Comparison of ENCODE assay signal across 19 cellular contexts in the genomic region with DNA sequence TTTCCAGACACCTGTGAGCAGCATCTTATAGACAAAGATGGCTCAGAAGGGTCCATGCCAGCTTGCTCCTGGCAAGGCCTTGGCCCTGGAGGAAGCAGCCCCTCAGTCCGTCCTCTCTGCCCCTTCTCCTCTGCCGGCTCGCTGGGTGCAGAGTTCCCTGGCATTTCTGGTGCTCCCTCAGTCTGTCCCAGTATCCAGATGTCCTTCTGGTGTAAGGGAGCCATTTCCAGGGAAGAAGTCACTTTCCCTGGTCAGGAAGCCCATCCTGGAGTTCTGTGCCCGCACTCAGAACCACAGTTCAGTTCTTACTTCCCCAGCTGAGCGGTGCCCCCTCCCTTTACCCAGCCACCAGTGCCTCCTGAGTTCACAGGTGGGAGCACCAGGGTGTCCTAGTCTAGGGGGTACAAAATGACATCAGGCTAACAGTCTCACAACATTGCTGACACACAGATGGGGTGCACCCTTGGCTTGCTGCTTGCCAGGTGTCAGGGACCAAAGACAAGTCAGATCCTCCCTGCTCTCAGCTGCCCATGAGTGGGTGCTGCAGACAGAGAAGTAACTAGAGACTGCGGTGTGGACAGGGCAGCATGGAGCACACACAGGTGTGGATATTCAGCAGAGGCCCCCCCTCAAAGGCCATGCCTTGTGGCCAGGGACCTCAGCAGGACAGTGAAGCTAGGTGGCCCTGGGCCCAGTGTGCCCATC.
DNase-seq lines count a peak whose midpoint lies in the region; ATAC-seq and TF ChIP-seq lines count a peak whose summit lies in the region.
"Had no signal": no experiment of that assay in that cellular context is flagged by ENCODE, and none has a peak within 500 bp of the region (broad histone marks: within the 10 kb centered on the region; RNA-seq: fewer than 3 reads in every experiment).

No MANE protein-coding gene starts in this region.

- H3K27me3 Mint-ChIP-seq in activated CD4-positive, alpha-beta memory T cell treated with anti-CD3 and anti-CD28 coated beads, Interleukin-2, amount 10 ng/mL, durations not matched to agents 7 days and 5 days, result no peaks in the 10 kb centered on the region
- H3K27me3 Mint-ChIP-seq in activated CD4-positive, alpha-beta memory T cell treated with anti-CD3 and anti-CD28 coated beads for 36 hours, result peaks cover 2% of the 10 kb centered on the region
- H3K27me3 Mint-ChIP-seq in neural progenitor cell (ENCODE audit: insufficient read depth, low read depth), result peaks cover 11% of the 10 kb centered on the region
- H3K27me3 Mint-ChIP-seq: CD4-positive, CD25-positive, alpha-beta regulatory T cell had no signal

- H2AFZ ChIP-seq in neural progenitor cell (replicated peaks), result no peak overlapping the region
- H2AFZ ChIP-seq: GM23338 had no signal

- H3K27ac Mint-ChIP-seq in activated CD4-positive, alpha-beta memory T cell treated with anti-CD3 and anti-CD28 coated beads, Interleukin-2, amount 10 ng/mL, durations not matched to agents 7 days and 5 days, result no peak overlapping the region
- no peak overlapping the region for H3K27ac Mint-ChIP-seq in activated CD4-positive, alpha-beta memory T cell treated with anti-CD3 and anti-CD28 coated beads for 36 hours
- H3K27ac Mint-ChIP-seq in stimulated activated effector memory CD8-positive, alpha-beta T cell treated with anti-CD3 and anti-CD28 coated beads, Interleukin-12 subunit alpha, Interleukin-12 subunit beta, amount 100 ng/mL, for 72 hours, result no peak overlapping the region
- no peak overlapping the region for H3K27ac Mint-ChIP-seq in neural progenitor cell
- H3K27ac Mint-ChIP-seq: CD4-positive, CD25-positive, alpha-beta regulatory T cell; GM23338 had no signal

- H3K9ac ChIP-seq in BLaER1 (no peak overlapping the region), neural progenitor cell (no peak overlapping the region)

- DNase-seq in activated CD4-positive, alpha-beta memory T cell treated with anti-CD3 and anti-CD28 coated beads, Interleukin-2, amount 10 ng/mL, durations not matched to agents 7 days and 5 days, result peak; percentile 5
- no peak for DNase-seq in activated CD4-positive, alpha-beta memory T cell treated with anti-CD3 and anti-CD28 coated beads for 36 hours
- DNase-seq in activated CD8-positive, alpha-beta memory T cell treated with anti-CD3 and anti-CD28 coated beads, Interleukin-2, amount 50 U/mL, for 48 hours, result peak; percentile 20
- DNase-seq in stimulated activated effector memory CD8-positive, alpha-beta T cell treated with anti-CD3 and anti-CD28 coated beads, Interleukin-12 subunit alpha, Interleukin-12 subunit beta, amount 100 ng/mL, for 72 hours (ENCODE audit: low spot score in 2 of 2), result no peak
- DNase-seq in foreskin melanocyte, result no peak
- DNase-seq in NOMO-1 (lab: John Stamatoyannopoulos, UW; ENCODE audit: unreplicated experiment in 2 of 2), result no peak
- DNase-seq in neural progenitor cell (ENCODE audit: low spot score), result no peak
- DNase-seq: AML-193; CD4-positive, CD25-positive, alpha-beta regulatory T cell; COR-L47; DMS 273 treated with DMSO at 0.1 percent for 48 hours; DND-41; NCI-H1105; NCI-H2081 treated with DMSO at 0.1 percent for 48 hours; SHP77 had no signal

- peak overlapping the region; percentile 56 for H3K4me2 ChIP-seq in BLaER1
- no peak overlapping the region for H3K4me2 ChIP-seq in neural progenitor cell
- H3K4me2 ChIP-seq: GM23338 had no signal

- TF ChIP-seq CTCF in neural progenitor cell (IDR thresholded peaks at IDR 0.05), result no peak

- intact Hi-C loops in activated CD4-positive, alpha-beta memory T cell treated with anti-CD3 and anti-CD28 coated beads for 36 hours (cut with micrococcal nuclease), result no loop called here

- no peak overlapping the region for H3K4me3 Mint-ChIP-seq in activated CD4-positive, alpha-beta memory T cell treated with anti-CD3 and anti-CD28 coated beads, Interleukin-2, amount 10 ng/mL, durations not matched to agents 7 days and 5 days
- no peak overlapping the region for H3K4me3 Mint-ChIP-seq in activated CD4-positive, alpha-beta memory T cell treated with anti-CD3 and anti-CD28 coated beads for 36 hours
- no peak overlapping the region for H3K4me3 Mint-ChIP-seq in stimulated activated effector memory CD8-positive, alpha-beta T cell treated with anti-CD3 and anti-CD28 coated beads, Interleukin-12 subunit alpha, Interleukin-12 subunit beta, amount 100 ng/mL, for 72 hours
- H3K4me3 Mint-ChIP-seq in neural progenitor cell, result no peak overlapping the region
- H3K4me3 Mint-ChIP-seq: CD4-positive, CD25-positive, alpha-beta regulatory T cell; GM23338 had no signal

- no peaks in the 10 kb centered on the region for H3K79me2 ChIP-seq in neural progenitor cell (ENCODE audit: low read depth)

- H3F3A ChIP-seq in neural progenitor cell (ENCODE audit: low read depth), result no peaks in the 10 kb centered on the region

- H3K4me3 ChIP-seq in BLaER1 (no peak overlapping the region), neural progenitor cell (no peak overlapping the region)
- H3K4me3 ChIP-seq: GM23338, K562 had no signal

- H3K27me3 ChIP-seq in BLaER1 (no peaks in the 10 kb centered on the region), neural progenitor cell (peaks cover 16% of the 10 kb centered on the region)

- peaks cover 44% of the 10 kb centered on the region for H3K36me3 ChIP-seq in BLaER1
- H3K36me3 ChIP-seq in neural progenitor cell, result no peaks in the 10 kb centered on the region

- no peaks in the 10 kb centered on the region for H3K9me3 Mint-ChIP-seq in activated CD4-positive, alpha-beta memory T cell treated with anti-CD3 and anti-CD28 coated beads, Interleukin-2, amount 10 ng/mL, durations not matched to agents 7 days and 5 days
- H3K9me3 Mint-ChIP-seq in activated CD4-positive, alpha-beta memory T cell treated with anti-CD3 and anti-CD28 coated beads for 36 hours, result no peaks in the 10 kb centered on the region
- H3K9me3 Mint-ChIP-seq in stimulated activated effector memory CD8-positive, alpha-beta T cell treated with anti-CD3 and anti-CD28 coated beads, Interleukin-12 subunit alpha, Interleukin-12 subunit beta, amount 100 ng/mL, for 72 hours, result no peaks in the 10 kb centered on the region
- H3K9me3 Mint-ChIP-seq in neural progenitor cell, result peaks cover 13% of the 10 kb centered on the region

- no peaks in the 10 kb centered on the region for H3K36me3 Mint-ChIP-seq in activated CD4-positive, alpha-beta memory T cell treated with anti-CD3 and anti-CD28 coated beads, Interleukin-2, amount 10 ng/mL, durations not matched to agents 7 days and 5 days (ENCODE audit: low read depth)
- no peaks in the 10 kb centered on the region for H3K36me3 Mint-ChIP-seq in activated CD4-positive, alpha-beta memory T cell treated with anti-CD3 and anti-CD28 coated beads for 36 hours
- H3K36me3 Mint-ChIP-seq in stimulated activated effector memory CD8-positive, alpha-beta T cell treated with anti-CD3 and anti-CD28 coated beads, Interleukin-12 subunit alpha, Interleukin-12 subunit beta, amount 100 ng/mL, for 72 hours, result no peaks in the 10 kb centered on the region
- peaks cover 3% of the 10 kb centered on the region for H3K36me3 Mint-ChIP-seq in neural progenitor cell
- H3K36me3 Mint-ChIP-seq: CD4-positive, CD25-positive, alpha-beta regulatory T cell had no signal

- POLR2A ChIA-PET in activated CD4-positive, alpha-beta memory T cell treated with anti-CD3 and anti-CD28 coated beads, Interleukin-2, amount 10 ng/mL, durations not matched to agents 7 days and 5 days (lab: Charles Lee), result no interaction called here
- POLR2A ChIA-PET in activated CD4-positive, alpha-beta memory T cell treated with anti-CD3 and anti-CD28 coated beads for 36 hours (lab: Charles Lee), result no interaction called here

- H3K27ac ChIP-seq in BLaER1 (peak overlapping the region; percentile 22; the same call in 1 of the 2 replicates), neural progenitor cell (no peak overlapping the region)
- H3K27ac ChIP-seq: 22Rv1 had no signal

- CTCF ChIA-PET in activated CD4-positive, alpha-beta memory T cell treated with anti-CD3 and anti-CD28 coated beads, Interleukin-2, amount 10 ng/mL, durations not matched to agents 7 days and 5 days (lab: Charles Lee), result no interaction called here
- CTCF ChIA-PET in activated CD4-positive, alpha-beta memory T cell treated with anti-CD3 and anti-CD28 coated beads for 36 hours (lab: Charles Lee), result no interaction called here

- ATAC-seq in stimulated activated effector memory CD8-positive, alpha-beta T cell treated with anti-CD3 and anti-CD28 coated beads, Interleukin-12 subunit alpha, Interleukin-12 subunit beta, amount 100 ng/mL, for 72 hours, result peak; percentile 16
- ATAC-seq: GM23338, K562 had no signal

- H3K9me3 ChIP-seq in BLaER1 (peaks cover 23% of the 10 kb centered on the region), neural progenitor cell (ENCODE audit: low read depth) (no peaks in the 10 kb centered on the region)

- H4K20me1 ChIP-seq in BLaER1 (peaks cover 25% of the 10 kb centered on the region; the same call in 1 of the 2 replicates), neural progenitor cell (ENCODE audit: low read depth) (no peaks in the 10 kb centered on the region)

- H3K4me1 ChIP-seq in BLaER1, result peaks cover 53% of the 10 kb centered on the region
- H3K4me1 ChIP-seq in neural progenitor cell, result peaks cover 11% of the 10 kb centered on the region

- H3K4me1 Mint-ChIP-seq in activated CD4-positive, alpha-beta memory T cell treated with anti-CD3 and anti-CD28 coated beads, Interleukin-2, amount 10 ng/mL, durations not matched to agents 7 days and 5 days, result no peaks in the 10 kb centered on the region
- H3K4me1 Mint-ChIP-seq in activated CD4-positive, alpha-beta memory T cell treated with anti-CD3 and anti-CD28 coated beads for 36 hours (ENCODE audit: low read depth), result no peaks in the 10 kb centered on the region
- no peaks in the 10 kb centered on the region for H3K4me1 Mint-ChIP-seq in stimulated activated effector memory CD8-positive, alpha-beta T cell treated with anti-CD3 and anti-CD28 coated beads, Interleukin-12 subunit alpha, Interleukin-12 subunit beta, amount 100 ng/mL, for 72 hours
- peaks cover 19% of the 10 kb centered on the region for H3K4me1 Mint-ChIP-seq in neural progenitor cell
- H3K4me1 Mint-ChIP-seq: CD4-positive, CD25-positive, alpha-beta regulatory T cell had no signal

Comparison
In these comparisons a context has a peak if more than half of its experiments do, and no peak if none do; other contexts are left out.
1. DNase-seq: peak in activated CD4-positive, alpha-beta memory T cell treated with anti-CD3 and anti-CD28 coated beads, Interleukin-2, amount 10 ng/mL, durations not matched to agents 7 days and 5 days (single experiment) and activated CD8-positive, alpha-beta memory T cell treated with anti-CD3 and anti-CD28 coated beads, Interleukin-2, amount 50 U/mL, for 48 hours (single experiment); none in activated CD4-positive, alpha-beta memory T cell treated with anti-CD3 and anti-CD28 coated beads for 36 hours (single experiment), stimulated activated effector memory CD8-positive, alpha-beta T cell treated with anti-CD3 and anti-CD28 coated beads, Interleukin-12 subunit alpha, Interleukin-12 subunit beta, amount 100 ng/mL, for 72 hours (0 of 2), foreskin melanocyte (single experiment), NOMO-1 (0 of 2) and neural progenitor cell (single experiment).